In genomic region chr19:16542894-16543498, GRCh38 we compare ENCODE assay signal across 8 cellular contexts. TPM values are rescaled to one million over a fixed set of nuclear protein-coding genes. Genes with fewer than 3 reads are reported as not detected.
A peak's percentile ranks its signal among the peaks of the same experiment; 100 is the strongest.
DNase-seq lines count a peak whose midpoint lies in the region; ATAC-seq, FAIRE-seq and TF ChIP-seq lines count a peak whose summit lies in the region.

No MANE protein-coding gene starts in this region.

- TF ChIP-seq POLR2A in HCT116 (IDR thresholded peaks at IDR 0.05; ENCODE audit: borderline replicate concordance, extremely low read depth, insufficient read depth, insufficient read length) = no peak

- H3K36me3 ChIP-seq in HCT116 (ENCODE audit: control insufficient read depth in 1 of 2, insufficient read depth in 2 of 2, low read length in 2 of 2) (peaks cover 8 to 25% of the 10 kb centered on the region in 2 experiments), esophagus (ENCODE audit: control insufficient read depth in 2 of 2, insufficient read depth in 2 of 2, low read length in 1 of 2) (no peaks in the 10 kb centered on the region), pancreas (no peaks in the 10 kb centered on the region)

- no peaks in the 10 kb centered on the region for H3K9me2 ChIP-seq in HCT116 (ENCODE audit: insufficient read depth)

- no peak overlapping the region for H2AFZ ChIP-seq in HCT116 (ENCODE audit: low read depth, low read length, poor library complexity, severe bottlenecking)

- peaks cover 66% of the 10 kb centered on the region for H3K79me2 ChIP-seq in HCT116 (ENCODE audit: insufficient read depth, low read length)

- no peaks in the 10 kb centered on the region for H3K27me3 ChIP-seq in HCT116 (ENCODE audit: insufficient read depth, low read length)
- H3K27me3 ChIP-seq in esophagus (ENCODE audit: control insufficient read depth in 1 of 2, insufficient read depth in 2 of 2, low read length in 2 of 2) = no peaks in the 10 kb centered on the region
- no peaks in the 10 kb centered on the region for H3K27me3 ChIP-seq in pancreas

- no peak for TF ChIP-seq RAD21 in HCT116 (IDR thresholded peaks at IDR 0.05; ENCODE audit: low read depth)

- no peak for FAIRE-seq in pancreas (lab: Jason Lieb, UNC)

- peak overlapping the region; percentile 96 for H3K9ac ChIP-seq in HCT116 (ENCODE audit: low read length)

- TF ChIP-seq CTCF in HCT116 (IDR thresholded peaks at IDR 0.05 in 2 of 3, conservative IDR thresholded peaks at IDR 0.05 in 1 of 3; ENCODE audit: borderline replicate concordance in 1 of 3, insufficient read depth in 1 of 3, low read depth in 2 of 3, low read length in 2 of 3) (no peak), pancreas (IDR thresholded peaks at IDR 0.05) (no peak), GM10266 (IDR thresholded peaks at IDR 0.05; ENCODE audit: control insufficient read depth, insufficient read depth, low read depth, missing control alignments) (no peak)

- 2 to 3% methylated on average over 16 of the region's 16 CpGs for WGBS in esophagus, 2 donors
- WGBS in pancreas, 2 donors = 2 to 3% methylated on average over 15 to 16 of the region's 16 CpGs

- H3K4me1 ChIP-seq in HCT116 (ENCODE audit: control insufficient read depth in 1 of 2, insufficient read depth in 2 of 2, low read length in 2 of 2) = peaks cover 9 to 17% of the 10 kb centered on the region in 2 experiments
- peaks cover 0 to 3% of the 10 kb centered on the region in 2 donors for H3K4me1 ChIP-seq in esophagus (ENCODE audit: control insufficient read depth in 2 of 2, insufficient read depth in 2 of 2, low read length in 1 of 2)
- H3K4me1 ChIP-seq in pancreas = peaks cover 18 to 25% (median 19%) of the 10 kb centered on the region in 3 donors

- peaks cover 11% of the 10 kb centered on the region; the same call in 1 of the 2 replicates for H4K20me1 ChIP-seq in HCT116 (ENCODE audit: insufficient read depth)

- H3K27ac ChIP-seq in HCT116 (ENCODE audit: low read depth, low read length) = peak overlapping the region; percentile 83
- peak overlapping the region; percentile 90 to 94 for H3K27ac ChIP-seq in esophagus (ENCODE audit: low read depth in 2 of 2, low read length in 1 of 2)
- H3K27ac ChIP-seq in pancreas = peak overlapping the region; percentile 80 to 91 (median 84)

- DNase-seq in HCT116 (ENCODE audit: low read depth, low spot score) = no peak
- peak; percentile 2 for DNase-seq in SK-MEL-5 (ENCODE audit: low read depth, low spot score)
- no peak for DNase-seq in pancreas
- DNase-seq in NCI-H128 (lab: John Stamatoyannopoulos, UW; ENCODE audit: unreplicated experiment) = no peak
- DNase-seq in GM10266 (ENCODE audit: extremely low spot score) = no peak
- no peak for DNase-seq in GM19238 (ENCODE audit: insufficient read length, low spot score)
- DNase-seq in occipital lobe (lab: John Stamatoyannopoulos, UW) = no peak

- POLR2A ChIA-PET in HCT116 (lab: Charles Lee) = interaction anchor here (0.7 to 0.8 kb wide), 2 partner anchors 9 to 10 kb away, joined by 6 to 7 read pairs; no protein-coding TSS in a partner anchor

- ATAC-seq in HCT116 = no peak
- ATAC-seq in pancreas = peak in 1 of 4 donors; percentile 1

- H3K4me2 ChIP-seq in HCT116 (ENCODE audit: low read length) = peak overlapping the region; percentile 94

- H3K9me3 ChIP-seq in HCT116 (ENCODE audit: control insufficient read depth in 1 of 2, insufficient read depth in 1 of 2, low read depth in 1 of 2, low read length in 2 of 2) = no peaks in the 10 kb centered on the region
- H3K9me3 ChIP-seq in esophagus (ENCODE audit: control insufficient read depth in 2 of 2, insufficient read depth in 1 of 2, low read depth in 1 of 2, low read length in 1 of 2) = no peaks in the 10 kb centered on the region
- no peaks in the 10 kb centered on the region for H3K9me3 ChIP-seq in pancreas

- H3K4me3 ChIP-seq in HCT116 (replicated peaks in 1 of 2; ENCODE audit: low read depth in 1 of 2, low read length in 2 of 2) = peak overlapping the region; percentile 97 to 100
- peak overlapping the region; percentile 89 to 95 for H3K4me3 ChIP-seq in esophagus (ENCODE audit: low read depth in 1 of 2, low read length in 2 of 2)
- H3K4me3 ChIP-seq in pancreas = peak overlapping the region; percentile 86 to 99 (median 92)

- in situ Hi-C loops in SK-MEL-5 (cut with HindIII; ENCODE audit: low pct_unique_long_range_greater_than_20kb, low sequenced_read_pairs) = no loop called here

- CTCF ChIA-PET in HCT116 (lab: Charles Lee) = no interaction called here

- BruUV-seq in HCT116 (replicated peaks; lab: Mats Ljungman, UMichigan) = TSS peak; percentile 86

- intact Hi-C loops in HCT116 (cut with micrococcal nuclease) = no loop called here
- intact Hi-C loops in pancreas (cut with DNase I) = no loop called here

- RAD21 ChIA-PET in HCT116 (lab: Charles Lee; ENCODE audit: low non-redundant PET in 1 of 2, low total read pairs in 2 of 2, uncharacterized antibody in 2 of 2, unreplicated experiment in 2 of 2) = interaction anchor here in 1 of 2 experiments (0.6 kb wide), 1 partner anchor 69 kb away, joined by 3 read pairs; no protein-coding TSS in a partner anchor

TF ChIP-seq in HCT116, 20 proteins besides CTCF, POLR2A, EP300 and RAD21:
- TF ChIP-seq ZFX (IDR thresholded peaks at IDR 0.05) (no peak), EGR1 (IDR thresholded peaks at IDR 0.05; ENCODE audit: low read depth) (peak; percentile 35; the same call in 1 of the 2 replicates)

RNA-seq across cellular contexts. Expression of gene CHERP, which starts 0.8 kb away (rescaled TPM):
- total RNA-seq in HCT116 (2021; ENCODE audit: unreplicated experiment) (65.8 TPM), pancreas (10 to 100 TPM; 11.0 to 21.7 (median 16.6) TPM), occipital lobe (4.4 TPM)
- 37.2 and 38.0 TPM in 2 replicates for polyA plus RNA-seq in HCT116 (2012)
- 2.0 and 2.4 TPM in 2 replicates for total RNA-seq in SK-MEL-5 (2014; rRNA removed; shearing (Covaris generic))
- polyA plus RNA-seq in SK-MEL-5 (2015; cell fraction: cytosol; rRNA removed) = 47.3 and 52.4 TPM in 2 replicates
- polyA plus RNA-seq in SK-MEL-5 (2015; cell fraction: nucleus; rRNA removed) = 61.4 and 73.8 TPM in 2 replicates
- polyA plus RNA-seq in esophagus (10 to 100 TPM; 15.2 to 20.1 TPM), pancreas (10 to 100 TPM; 23.8 to 26.8 TPM)

RNA-seq across cellular contexts. Expression of gene SLC35E1, which starts 29.2 kb away (rescaled TPM):
- 49.1 TPM for total RNA-seq in HCT116 (2021; ENCODE audit: unreplicated experiment)
- 41.1 and 47.6 TPM in 2 replicates for polyA plus RNA-seq in HCT116 (2012)
- total RNA-seq in SK-MEL-5 (2014; rRNA removed; shearing (Covaris generic)) = 19.8 and 26.9 TPM in 2 replicates
- 27.0 and 41.0 TPM in 2 replicates for polyA plus RNA-seq in SK-MEL-5 (2015; cell fraction: cytosol; rRNA removed)
- polyA plus RNA-seq in SK-MEL-5 (2015; cell fraction: nucleus; rRNA removed) = 15.8 and 20.6 TPM in 2 replicates
- polyA plus RNA-seq in esophagus = 10 to 100 TPM; 15.5 to 20.6 TPM
- total RNA-seq in pancreas = 10 to 100 TPM; 32.1 to 42.1 (median 35.5) TPM
- 10 to 100 TPM; 22.9 to 28.2 TPM for polyA plus RNA-seq in pancreas
- 25.3 TPM for total RNA-seq in occipital lobe

RNA-seq across cellular contexts. Expression of gene C19orf44, which starts 46.8 kb away (rescaled TPM):
- 6.8 TPM for total RNA-seq in HCT116 (2021; ENCODE audit: unreplicated experiment)
- 3.5 and 6.5 TPM in 2 replicates for polyA plus RNA-seq in HCT116 (2012)
- total RNA-seq in SK-MEL-5 (2014; rRNA removed; shearing (Covaris generic)) = 2.2 and 2.6 TPM in 2 replicates
- 2.0 and 2.2 TPM in 2 replicates for polyA plus RNA-seq in SK-MEL-5 (2015; cell fraction: cytosol; rRNA removed)
- polyA plus RNA-seq in SK-MEL-5 (2015; cell fraction: nucleus; rRNA removed) = 9.7 and 10.3 TPM in 2 replicates
- polyA plus RNA-seq in esophagus = 1 to 10 TPM; 1.6 to 2.5 TPM
- total RNA-seq in pancreas = 1 to 10 TPM; 1.9 to 5.1 (median 3.3) TPM
- polyA plus RNA-seq in pancreas = 1 to 10 TPM; 6.5 to 7.4 TPM
- total RNA-seq in occipital lobe = 2.8 TPM

RNA-seq across cellular contexts. Expression of gene CALR3, which starts 47.0 kb away (rescaled TPM):
- total RNA-seq in HCT116 (2021; ENCODE audit: unreplicated experiment) (not detected), pancreas (not detected), occipital lobe (not detected)
- not detected in 2 replicates for polyA plus RNA-seq in HCT116 (2012)
- total RNA-seq in SK-MEL-5 (2014; rRNA removed; shearing (Covaris generic)) = 0.29 and 0.53 TPM in 2 replicates
- 0.18 TPM in 1 of 2 replicates, not detected in the other for polyA plus RNA-seq in SK-MEL-5 (2015; cell fraction: cytosol; rRNA removed)
- polyA plus RNA-seq in SK-MEL-5 (2015; cell fraction: nucleus; rRNA removed) = not detected in 2 replicates
- polyA plus RNA-seq in esophagus (under 1 TPM in 1 of 2 donors, not detected in 1; 0.02 TPM), pancreas (under 1 TPM in 1 of 2 donors, not detected in 1; 0.07 TPM)
